In the genomic region with DNA sequence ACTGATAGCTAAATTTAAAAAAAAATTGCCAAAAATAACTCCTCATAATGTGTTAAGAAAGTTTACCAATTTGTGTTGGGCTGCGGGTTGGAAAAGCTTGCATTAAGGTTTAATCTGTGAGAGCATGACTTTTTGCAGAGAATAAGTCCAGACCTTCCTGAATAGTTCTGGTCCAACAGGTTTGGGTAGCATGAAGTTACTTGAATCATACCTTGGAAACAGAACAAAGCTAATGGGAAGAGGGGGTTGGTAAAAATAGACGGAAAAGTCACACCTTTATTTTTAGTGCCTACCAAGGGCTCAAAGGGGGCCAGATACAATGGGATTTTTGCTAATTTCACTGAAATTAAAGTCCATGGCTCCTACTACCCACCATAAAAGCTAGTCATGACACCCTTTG, we compare ENCODE assay signal across 8 cellular contexts. TPM values are rescaled to one million over a fixed set of nuclear protein-coding genes. Genes with fewer than 3 reads are reported as not detected.
DNase-seq lines count a peak whose midpoint lies in the region; ATAC-seq, FAIRE-seq and TF ChIP-seq lines count a peak whose summit lies in the region.
"Had no signal": no experiment of that assay in that cellular context is flagged by ENCODE, and none has a peak within 500 bp of the region (broad histone marks: within the 10 kb centered on the region; RNA-seq: fewer than 3 reads in every experiment).

No MANE protein-coding gene starts in this region.

- FAIRE-seq in GM12878 (lab: Jason Lieb, UNC) = no peak

- no peak for TF ChIP-seq POLR2A in GM12878 (IDR thresholded peaks at IDR 0.05; ENCODE audit: low read depth, low read length)

- peaks cover 70% of the 10 kb centered on the region for H3K4me1 ChIP-seq in DOHH2 (ENCODE audit: control insufficient read depth, low read length)
- H3K4me1 ChIP-seq in HUES48 (ENCODE audit: control insufficient read depth, insufficient read depth, low read length) = peaks cover 44% of the 10 kb centered on the region
- H3K4me1 ChIP-seq in GM12878 (ENCODE audit: control insufficient read depth, insufficient read depth, low read length) = peaks cover 38% of the 10 kb centered on the region
- H3K4me1 ChIP-seq in psoas muscle = peaks cover 78% of the 10 kb centered on the region

- H3K27ac ChIP-seq in DOHH2 (ENCODE audit: low read depth, low read length) (peak overlapping the region; percentile 85), HUES48 (ENCODE audit: low read depth, low read length) (peak overlapping the region; percentile 94), GM12878 (ENCODE audit: control insufficient read depth, insufficient read depth) (peak overlapping the region; percentile 64), psoas muscle (peak overlapping the region; percentile 94)

- H3K9me3 ChIP-seq in DOHH2 (ENCODE audit: control insufficient read depth, insufficient read depth, low read length) (no peaks in the 10 kb centered on the region), HUES48 (ENCODE audit: control insufficient read depth, insufficient read depth, low read length) (no peaks in the 10 kb centered on the region), GM12878 (replicated peaks; ENCODE audit: control insufficient read depth, insufficient read depth, low read length) (no peaks in the 10 kb centered on the region), psoas muscle (no peaks in the 10 kb centered on the region)

- no TSS peak for BruUV-seq in GM12878 (replicated peaks; lab: Mats Ljungman, UMichigan)

- DNase-seq in GM12878 (ENCODE audit: low read depth, low spot score) (no peak), psoas muscle (no peak)
- DNase-seq: aorta had no signal

- H3K27me3 ChIP-seq in DOHH2 (ENCODE audit: control insufficient read depth, low read length) (0 out of 2 replicates have a peak, but pooled peaks cover 3% of the 10 kb centered on the region), HUES48 (ENCODE audit: control insufficient read depth, insufficient read depth, low read length) (no peaks in the 10 kb centered on the region), GM12878 (replicated peaks in 1 of 2; ENCODE audit: control insufficient read depth in 2 of 2, insufficient read depth in 2 of 2, low read length in 1 of 2) (no peaks in the 10 kb centered on the region), psoas muscle (ENCODE audit: insufficient read depth in 3 of 3, low read length in 2 of 3) (no peaks in the 10 kb centered on the region)

- H4K20me1 ChIP-seq in DOHH2 (ENCODE audit: control insufficient read depth, insufficient read depth, low read depth, low read length) (peaks cover 12% of the 10 kb centered on the region; the same call in 1 of the 2 replicates), GM12878 (ENCODE audit: control insufficient read depth, insufficient read depth) (no peaks in the 10 kb centered on the region; the same call in 1 of the 2 replicates)

- ATAC-seq in GM12878 (no peak), psoas muscle (no peak), HG03442 (IDR thresholded peaks at IDR 0.05; ENCODE audit: unreplicated experiment) (no peak), HG02884 (IDR thresholded peaks at IDR 0.05; ENCODE audit: unreplicated experiment) (no peak), GM19467 (IDR thresholded peaks at IDR 0.05; ENCODE audit: unreplicated experiment) (no peak)

- POLR2A ChIA-PET in GM12878 (lab: Charles Lee) = interaction anchor here (0.6 to 3.0 kb wide), 21 partner anchors 8 to 1194 kb away, joined by 3 to 19 read pairs (median 5); partner anchors contain the start of genes MATR3, MZB1 and PAIP2

- H3K79me2 ChIP-seq in DOHH2 (ENCODE audit: control insufficient read depth, low read length) (peaks cover 75% of the 10 kb centered on the region), GM12878 (ENCODE audit: control insufficient read depth, insufficient read depth, low read length) (peaks cover 71% of the 10 kb centered on the region)

- in situ Hi-C loops in GM12878 (cut with MboI) = no loop called here

- no peak for TF ChIP-seq RAD21 in GM12878 (IDR thresholded peaks at IDR 0.05; ENCODE audit: insufficient read depth, low read depth, low read length)

- no peak for TF ChIP-seq EP300 in GM12878 (IDR thresholded peaks at IDR 0.05; ENCODE audit: borderline replicate concordance in 1 of 2, control insufficient read depth in 1 of 2, low read depth in 2 of 2, low read length in 2 of 2)

- peak overlapping the region; percentile 81 for H3K4me3 ChIP-seq in DOHH2 (ENCODE audit: low read length)
- peak overlapping the region; percentile 100 for H3K4me3 ChIP-seq in HUES48 (ENCODE audit: low read depth, low read length)
- peak overlapping the region; percentile 82 for H3K4me3 ChIP-seq in GM12878
- H3K4me3 ChIP-seq in psoas muscle = peak overlapping the region; percentile 76

- H3K9me2 ChIP-seq in DOHH2 (replicated peaks; ENCODE audit: control insufficient read depth, low read length) = no peaks in the 10 kb centered on the region

- intact Hi-C loops in GM12878 (cut with micrococcal nuclease; ENCODE audit: unreplicated experiment) (loop anchor here (5.0 kb wide), 1 partner anchor 251 kb away; no protein-coding TSS in a partner anchor), psoas muscle (cut with DNase I) (no loop called here)

- CTCF ChIA-PET in GM12878 (lab: Yijun Ruan, JAX) = interaction anchor here (0.7 to 5.9 kb wide), 11 partner anchors 8 to 452 kb away, joined by 3 to 47 read pairs (median 4); partner anchors contain the start of genes MATR3 and PAIP2

- H3K4me2 ChIP-seq in DOHH2 (ENCODE audit: low read length) (peak overlapping the region; percentile 96), GM12878 (ENCODE audit: control insufficient read depth, insufficient read depth) (peak overlapping the region; percentile 93)

- SMC1A ChIA-PET in GM12878 (lab: Charles Lee; ENCODE audit: uncharacterized antibody, unreplicated experiment) = interaction anchor here (0.8 to 9.9 kb wide), 17 partner anchors 8 to 127 kb away, joined by 3 to 136 read pairs (median 5); partner anchors contain the start of genes MATR3, MZB1 and SPATA24

- WGBS in GM12878 (ENCODE audit: insufficient coverage, insufficient replicate concordance, low lambda C conversion rate, missing lambda C conversion rate) = 21% methylated on average over 2 of the region's 2 CpGs
- WGBS in psoas muscle, 3 donors = 57 to 67% (median 60%) methylated on average over 2 of the region's 2 CpGs

- RAD21 ChIA-PET in GM12878 (lab: Charles Lee; ENCODE audit: unreplicated experiment) = interaction anchor here (0.7 to 4.4 kb wide), 15 partner anchors 8 to 249 kb away, joined by 3 to 31 read pairs (median 5); partner anchors contain the start of genes MATR3, MZB1, PAIP2 and SPATA24

- peak overlapping the region; percentile 87 for H3K9ac ChIP-seq in HUES48 (ENCODE audit: low read depth, low read length)
- peak overlapping the region; percentile 95 for H3K9ac ChIP-seq in GM12878 (ENCODE audit: control insufficient read depth, insufficient read depth, low read length)

- H3F3A ChIP-seq in DOHH2 (ENCODE audit: control insufficient read depth, insufficient read depth) = peaks cover 62% of the 10 kb centered on the region

- TF ChIP-seq CTCF in DOHH2 (IDR thresholded peaks at IDR 0.05; ENCODE audit: low read depth, low read length, poor library complexity, severe bottlenecking) (no peak), GM12878 (IDR thresholded peaks at IDR 0.05 in 2 of 3, conservative IDR thresholded peaks at IDR 0.05 in 1 of 3; ENCODE audit: control insufficient read depth in 2 of 3, extremely low read depth in 1 of 3, insufficient read depth in 1 of 3, low read depth in 3 of 3, low read length in 3 of 3) (no peak), psoas muscle (IDR thresholded peaks at IDR 0.05) (no peak)

- H3K36me3 ChIP-seq in DOHH2 (ENCODE audit: control insufficient read depth, low read length) (peaks cover 74% of the 10 kb centered on the region), HUES48 (ENCODE audit: control insufficient read depth, insufficient read depth, low read length) (peaks cover 63% of the 10 kb centered on the region), GM12878 (ENCODE audit: control insufficient read depth in 2 of 2, insufficient read depth in 2 of 2, low read length in 1 of 2) (peaks cover 2 to 23% of the 10 kb centered on the region in 2 experiments), psoas muscle (ENCODE audit: insufficient read depth in 1 of 2, low read depth in 1 of 2) (peaks cover 5 to 54% of the 10 kb centered on the region in 2 donors)

- no peak overlapping the region for H2AFZ ChIP-seq in GM12878 (ENCODE audit: control insufficient read depth, low read depth, low read length)

TF ChIP-seq in GM12878, 131 proteins besides CTCF, POLR2A, EP300 and RAD21:
- TF ChIP-seq IRF4 (IDR thresholded peaks at IDR 0.05; ENCODE audit: low read depth, low read length) (no peak), ZNF24 (IDR thresholded peaks at IDR 0.05) (no peak)

RNA-seq across cellular contexts. Expression of gene MATR3, which starts 17.1 kb away (rescaled TPM):
- 599 and 630 TPM in 2 replicates for total RNA-seq in GM12878 (2013; cell fraction: nucleolus; rRNA removed)
- total RNA-seq in GM12878 (2014; rRNA removed) (134 and 173 TPM in 2 replicates), GM12878 (2014; rRNA removed; fragmentation: Illumina TruSeq; extraction: Trizol) (394 and 401 TPM in 2 replicates), GM12878 (2021) (180 and 213 TPM in 2 replicates), psoas muscle (100 to 1,000 TPM in 3 of 4 donors, 10 to 100 TPM in 1; 96.5 to 153 (median 134) TPM)
- 70.2 TPM for polyA plus RNA-seq in GM12878 (2011; ENCODE audit: low read depth)
- polyA plus RNA-seq in GM12878 (2011; rRNA removed) (230 and 407 TPM in 2 replicates), GM12878 (2014; fragmentation: Illumina TruSeq; extraction: Trizol) (276 and 414 TPM in 2 replicates), GM12878 (2014; fragmentation: Nextera tagmentation; extraction: Ambion mirVana) (100 to 1,000 TPM; 149 to 187 TPM), GM12878 (2014; rRNA removed) (194 and 201 TPM in 2 replicates), GM12878 (2016; fragmentation: Nextera tagmentation; extraction: Ambion mirVana) (100 to 1,000 TPM; 347 to 380 TPM), psoas muscle (100 to 1,000 TPM in 1 of 3 donors, 10 to 100 TPM in 2; 92.4 to 110 (median 97.1) TPM)
- 102 and 125 TPM in 2 replicates for polyA plus RNA-seq in GM12878 (2011; cell fraction: cytosol; rRNA removed)
- 123 and 141 TPM in 2 replicates for polyA plus RNA-seq in GM12878 (2011; cell fraction: nucleus; rRNA removed)
- polyA plus RNA-seq in GM12878 (2012) = 146 and 152 TPM in 2 replicates
- 284 and 298 TPM in 2 replicates for polyA minus RNA-seq in GM12878 (2011; rRNA and poly(A)+ RNA removed)
- polyA minus RNA-seq in GM12878 (2011; cell fraction: cytosol; rRNA and poly(A)+ RNA removed) = 79.1 and 117 TPM in 2 replicates
- 110 and 161 TPM in 2 replicates for polyA minus RNA-seq in GM12878 (2011; cell fraction: nucleus; rRNA and poly(A)+ RNA removed)
